ENCODE assay signal across 21 cellular contexts in genomic region chr22:36442506-36443197, GRCh38. TPM values are rescaled to one million over a fixed set of nuclear protein-coding genes. Genes with fewer than 3 reads are reported as not detected.
DNase-seq lines count a peak whose midpoint lies in the region; ATAC-seq, FAIRE-seq and TF ChIP-seq lines count a peak whose summit lies in the region.
"Had no signal": no experiment of that assay in that cellular context is flagged by ENCODE, and none has a peak within 500 bp of the region (broad histone marks: within the 10 kb centered on the region; RNA-seq: fewer than 3 reads in every experiment).

No MANE protein-coding gene starts in this region.

- H4K20me1 ChIP-seq in HepG2 (ENCODE audit: insufficient read depth, low read length) = no peaks in the 10 kb centered on the region

- no peak overlapping the region for H3K9ac ChIP-seq in HepG2 (ENCODE audit: insufficient read depth, low read depth, low read length)

- BruUV-seq in HepG2 (replicated peaks; lab: Mats Ljungman, UMichigan) = no TSS peak
- no TSS peak for BruUV-seq in Caco-2 (replicated peaks; lab: Mats Ljungman, UMichigan)

- in situ Hi-C loops in HepG2 (cut with HindIII; ENCODE audit: extremely low pct_ligation_motif_present, low pct_unique_long_range_greater_than_20kb) = no loop called here
- in situ Hi-C loops in G401 (cut with HindIII; ENCODE audit: low sequenced_read_pairs) = no loop called here

- H3K4me3 Mint-ChIP-seq in chondrocyte (ENCODE audit: unreplicated experiment) (no peak overlapping the region), osteocyte (ENCODE audit: unreplicated experiment) (no peak overlapping the region), Caco-2 (ENCODE audit: unreplicated experiment) (no peak overlapping the region)
- H3K4me3 Mint-ChIP-seq: activated T-cell treated with anti-CD3 and anti-CD28 coated beads, Interleukin-2, amount 50 U/mL, for 4 hours; T-helper 17 cell had no signal

- TF ChIP-seq EP300 in HepG2 (IDR thresholded peaks at IDR 0.05; ENCODE audit: low read depth in 2 of 2, low read length in 2 of 2) (no peak), HepG2 (CRISPR knock-in tag; IDR thresholded peaks at IDR 0.05; ENCODE audit: borderline replicate concordance) (no peak)

- H3K4me1 Mint-ChIP-seq in chondrocyte (ENCODE audit: low read depth) (peaks cover 58% of the 10 kb centered on the region), osteocyte (ENCODE audit: unreplicated experiment) (peaks cover 53% of the 10 kb centered on the region), Caco-2 (ENCODE audit: low read depth, unreplicated experiment) (peaks cover 19% of the 10 kb centered on the region)

- H2AFZ ChIP-seq in HepG2 (ENCODE audit: low read length) = no peak overlapping the region

- no peak for ATAC-seq in HepG2
- ATAC-seq in right lobe of liver = no peak
- ATAC-seq in mucosa of descending colon = peak; percentile 91
- ATAC-seq: A549; activated T-cell treated with anti-CD3 and anti-CD28 coated beads, Interleukin-2, amount 50 U/mL, for 4 hours; T-helper 17 cell had no signal

- TF ChIP-seq RAD21 in HepG2 (CRISPR knock-in tag; IDR thresholded peaks at IDR 0.05) = no peak

- no peak overlapping the region for H3K4me2 ChIP-seq in HepG2 (ENCODE audit: low read depth, low read length)
- H3K4me2 ChIP-seq: A549 had no signal

- POLR2A ChIA-PET in HepG2 (lab: Yijun Ruan, JAX) (interaction anchor here (0.6 to 3.4 kb wide), 4 partner anchors 9 to 55 kb away, joined by 3 to 14 read pairs (median 7); partner anchors contain the start of gene MYH9), Caco-2 (lab: Charles Lee) (no interaction called here)

- WGBS in HepG2 (ENCODE audit: low lambda C conversion rate) = 96% methylated on average over 4 of the region's 12 CpGs
- 60% methylated on average over 2 of the region's 12 CpGs for WGBS in right lobe of liver (ENCODE audit: insufficient coverage, low coverage, low lambda C conversion rate, missing lambda C conversion rate)

- TF ChIP-seq POLR2A in HepG2 (IDR thresholded peaks at IDR 0.05; ENCODE audit: insufficient read depth in 1 of 2, low read depth in 2 of 2, low read length in 2 of 2) = no peak
- no peak for TF ChIP-seq POLR2A in right lobe of liver (IDR thresholded peaks at IDR 0.05)

- H3K36me3 ChIP-seq in HepG2 (replicated peaks in 1 of 2; ENCODE audit: control insufficient read depth in 1 of 2, insufficient read depth in 2 of 2, low read length in 2 of 2) (no peaks in the 10 kb centered on the region), right lobe of liver (no peaks in the 10 kb centered on the region), mucosa of descending colon (ENCODE audit: low read depth) (no peaks in the 10 kb centered on the region), Caco-2 (ENCODE audit: control insufficient read depth, insufficient read depth, low read length) (no peaks in the 10 kb centered on the region)
- H3K36me3 ChIP-seq: prostate gland had no signal

- TF ChIP-seq CTCF in HepG2 (CRISPR knock-in tag; IDR thresholded peaks at IDR 0.05) (no peak), right lobe of liver (IDR thresholded peaks at IDR 0.05) (no peak), chondrocyte (IDR thresholded peaks at IDR 0.05) (no peak), mucosa of descending colon (IDR thresholded peaks at IDR 0.05) (no peak), osteocyte (IDR thresholded peaks at IDR 0.05) (no peak), Caco-2 (IDR thresholded peaks at IDR 0.05; ENCODE audit: insufficient read depth in 1 of 2, low read depth in 1 of 2, low read length in 1 of 2, severe bottlenecking in 1 of 2, unreplicated experiment in 1 of 2) (no peak)

- H3K79me2 ChIP-seq in HepG2 (ENCODE audit: insufficient read depth, low read length) = no peaks in the 10 kb centered on the region

- peaks cover 74% of the 10 kb centered on the region for H3K4me1 ChIP-seq in HepG2 (ENCODE audit: insufficient read depth, low read length)
- H3K4me1 ChIP-seq in right lobe of liver = no peaks in the 10 kb centered on the region
- H3K4me1 ChIP-seq in mucosa of descending colon (ENCODE audit: low read depth) = peaks cover 14% of the 10 kb centered on the region
- H3K4me1 ChIP-seq in Caco-2 = peaks cover 16% of the 10 kb centered on the region
- H3K4me1 ChIP-seq: prostate gland had no signal

- H3K27ac ChIP-seq in HepG2 (ENCODE audit: extremely low read length, insufficient read depth, low read length) = no peak overlapping the region
- no peak overlapping the region for H3K27ac ChIP-seq in right lobe of liver
- H3K27ac ChIP-seq: coronary artery, prostate gland, SK-N-MC had no signal

- H3K9me3 ChIP-seq in HepG2 (ENCODE audit: low read length) (no peaks in the 10 kb centered on the region), right lobe of liver (no peaks in the 10 kb centered on the region), mucosa of descending colon (no peaks in the 10 kb centered on the region), Caco-2 (no peaks in the 10 kb centered on the region)
- H3K9me3 ChIP-seq: A549, prostate gland had no signal

- H3K36me3 Mint-ChIP-seq in chondrocyte (ENCODE audit: low read depth) (no peaks in the 10 kb centered on the region), osteocyte (ENCODE audit: unreplicated experiment) (no peaks in the 10 kb centered on the region), Caco-2 (ENCODE audit: insufficient read depth, unreplicated experiment) (no peaks in the 10 kb centered on the region)
- H3K36me3 Mint-ChIP-seq: IgD-negative memory B cell had no signal

- H3K9me3 Mint-ChIP-seq in chondrocyte (ENCODE audit: low read depth) = no peaks in the 10 kb centered on the region
- no peaks in the 10 kb centered on the region for H3K9me3 Mint-ChIP-seq in osteocyte (ENCODE audit: unreplicated experiment)
- H3K9me3 Mint-ChIP-seq in Caco-2 (ENCODE audit: unreplicated experiment) = no peaks in the 10 kb centered on the region
- H3K9me3 Mint-ChIP-seq: activated T-cell treated with anti-CD3 and anti-CD28 coated beads, Interleukin-2, amount 50 U/mL, for 4 hours; IgD-negative memory B cell had no signal

- H3K27ac Mint-ChIP-seq in chondrocyte (ENCODE audit: unreplicated experiment) (peak overlapping the region; percentile 49), osteocyte (ENCODE audit: unreplicated experiment) (no peak overlapping the region), Caco-2 (ENCODE audit: unreplicated experiment) (no peak overlapping the region)
- H3K27ac Mint-ChIP-seq: T-helper 17 cell had no signal

- no peak overlapping the region for H3K4me3 ChIP-seq in HepG2 (replicated peaks in 1 of 3; ENCODE audit: insufficient read depth in 1 of 3, low read depth in 2 of 3, low read length in 3 of 3)
- H3K4me3 ChIP-seq in right lobe of liver = no peak overlapping the region
- H3K4me3 ChIP-seq in mucosa of descending colon = no peak overlapping the region
- no peak overlapping the region for H3K4me3 ChIP-seq in Caco-2 (ENCODE audit: low read depth, low read length)
- H3K4me3 ChIP-seq: A549, coronary artery, GM12878, prostate gland, SK-N-MC had no signal

- intact Hi-C loops in HepG2 (cut with micrococcal nuclease; ENCODE audit: unreplicated experiment) (no loop called here), right lobe of liver (cut with DNase I) (no loop called here), mucosa of descending colon (cut with DNase I, micrococcal nuclease) (no loop called here), Caco-2 (cut with micrococcal nuclease; ENCODE audit: unreplicated experiment) (no loop called here)

- no peak for FAIRE-seq in HepG2 (lab: Jason Lieb, UNC)
- FAIRE-seq: A549, GM12878, H54 had no signal

- DNase-seq in HepG2 (ENCODE audit: low spot score) (no peak), right lobe of liver (no peak), chondrocyte (ENCODE audit: low spot score) (no peak), mucosa of descending colon (peak; percentile 82 to 84 (median 83)), osteocyte (ENCODE audit: extremely low spot score, unreplicated experiment) (no peak), Caco-2 (no peak), G401 (ENCODE audit: low spot score) (no peak), D341Med (ENCODE audit: low spot score) (no peak)
- DNase-seq: activated CD4-positive, alpha-beta T cell treated with anti-CD3 and anti-CD28 coated beads for 4 hours; activated T-cell treated with anti-CD3 and anti-CD28 coated beads, Interleukin-2, amount 50 U/mL, for 4 hours; COR-L47; NCI-H526 treated with DMSO at 0.1 percent for 48 hours; substantia nigra; T-helper 17 cell had no signal

- H3K27me3 ChIP-seq in HepG2 (ENCODE audit: control insufficient read depth in 1 of 2, insufficient read depth in 2 of 2, low read length in 2 of 2) = no peaks in the 10 kb centered on the region; a peak in 1 of 5 replicates
- H3K27me3 ChIP-seq in right lobe of liver = no peaks in the 10 kb centered on the region
- no peaks in the 10 kb centered on the region for H3K27me3 ChIP-seq in Caco-2 (replicated peaks; ENCODE audit: control insufficient read depth, insufficient read depth, low read length)

- H3K27me3 Mint-ChIP-seq in chondrocyte (ENCODE audit: low read depth) (no peaks in the 10 kb centered on the region), osteocyte (ENCODE audit: unreplicated experiment) (no peaks in the 10 kb centered on the region), Caco-2 (ENCODE audit: insufficient read depth, unreplicated experiment) (no peaks in the 10 kb centered on the region)
- H3K27me3 Mint-ChIP-seq: IgD-negative memory B cell, T-helper 17 cell had no signal

- CTCF ChIA-PET in HepG2 (lab: Yijun Ruan, JAX; ENCODE audit: low intra/inter-chr PET ratio, low total read pairs) = no interaction called here
- CTCF ChIA-PET in Caco-2 (lab: Charles Lee) = no interaction called here

RNA-seq across cellular contexts. Expression of gene TXN2, which starts 38.8 kb away (rescaled TPM):
- total RNA-seq in HepG2 (2016; rRNA removed; fragmentation: Illumina TruSeq; extraction: Trizol) = 41.4 and 61.4 TPM in 2 replicates
- 25.1 and 26.3 TPM in 2 replicates for total RNA-seq in HepG2 (2016; cell fraction: cytosol; rRNA removed; fragmentation: Illumina TruSeq; extraction: Trizol; ENCODE audit: low read depth)
- 43.5 and 58.4 TPM in 2 replicates for total RNA-seq in HepG2 (2016; cell fraction: insoluble cytoplasmic fraction; rRNA removed; fragmentation: Illumina TruSeq; extraction: Trizol)
- 41.6 and 41.7 TPM in 2 replicates for total RNA-seq in HepG2 (2016; cell fraction: membrane; rRNA removed; fragmentation: Illumina TruSeq; extraction: Trizol)
- total RNA-seq in HepG2 (2016; cell fraction: nucleus; rRNA removed; fragmentation: Illumina TruSeq; extraction: Trizol) = 22.3 and 24.9 TPM in 2 replicates
- 109 and 110 TPM in 2 replicates for polyA plus RNA-seq in HepG2 (2011; rRNA removed)
- 154 and 163 TPM in 2 replicates for polyA plus RNA-seq in HepG2 (2011; cell fraction: cytosol; rRNA removed)
- polyA plus RNA-seq in HepG2 (2011; cell fraction: nucleus; rRNA removed) = 73.0 and 74.6 TPM in 2 replicates
- polyA plus RNA-seq in HepG2 (2012) = 58.3 and 59.9 TPM in 2 replicates
- polyA plus RNA-seq in HepG2 (2016; cell fraction: cytosol; fragmentation: Illumina TruSeq; extraction: Trizol; ENCODE audit: low read depth) = 60.8 and 72.4 TPM in 2 replicates
- polyA plus RNA-seq in HepG2 (2016; cell fraction: insoluble cytoplasmic fraction; fragmentation: Illumina TruSeq; extraction: Trizol; ENCODE audit: low read depth) = 152 and 166 TPM in 2 replicates
- polyA plus RNA-seq in HepG2 (2016; cell fraction: membrane; fragmentation: Illumina TruSeq; extraction: Trizol; ENCODE audit: low read depth) = 76.6 and 79.8 TPM in 2 replicates
- polyA plus RNA-seq in HepG2 (2016; cell fraction: nucleus; fragmentation: Illumina TruSeq; extraction: Trizol; ENCODE audit: insufficient read depth, low read depth) = 71.7 and 73.1 TPM in 2 replicates
- 73.8 and 91.5 TPM in 2 replicates for polyA minus RNA-seq in HepG2 (2011; rRNA and poly(A)+ RNA removed; ENCODE audit: low replicate concordance)
- polyA minus RNA-seq in HepG2 (2011; cell fraction: cytosol; rRNA and poly(A)+ RNA removed) = 34.7 and 35.7 TPM in 2 replicates
- 19.7 and 25.7 TPM in 2 replicates for polyA minus RNA-seq in HepG2 (2011; cell fraction: nucleus; rRNA and poly(A)+ RNA removed)
- total RNA-seq in right lobe of liver = 10 to 100 TPM; 56.0 to 94.8 (median 67.2) TPM
- total RNA-seq in chondrocyte = 45.7 to 54.9 TPM (median 48.5 TPM) in 3 replicates
- 100 to 1,000 TPM in 1 of 3 donors, 10 to 100 TPM in 2; 73.2 to 101 (median 95.8) TPM for total RNA-seq in mucosa of descending colon
- total RNA-seq in osteocyte = 67.4 and 70.0 TPM in 2 replicates
- total RNA-seq in Caco-2 (2022) = 75.8 and 77.2 TPM in 2 replicates
- total RNA-seq in G401 (2014; rRNA removed; shearing (Covaris generic)) = 96.4 and 99.4 TPM in 2 replicates

RNA-seq across cellular contexts. Expression of gene MYH9, which starts 54.9 kb away (rescaled TPM):
- 98.5 and 125 TPM in 2 replicates for total RNA-seq in HepG2 (2016; rRNA removed; fragmentation: Illumina TruSeq; extraction: Trizol)
- total RNA-seq in HepG2 (2016; cell fraction: cytosol; rRNA removed; fragmentation: Illumina TruSeq; extraction: Trizol; ENCODE audit: low read depth) = 28.5 and 28.7 TPM in 2 replicates
- 92.9 and 102 TPM in 2 replicates for total RNA-seq in HepG2 (2016; cell fraction: insoluble cytoplasmic fraction; rRNA removed; fragmentation: Illumina TruSeq; extraction: Trizol)
- total RNA-seq in HepG2 (2016; cell fraction: membrane; rRNA removed; fragmentation: Illumina TruSeq; extraction: Trizol) = 39.3 and 47.1 TPM in 2 replicates
- total RNA-seq in HepG2 (2016; cell fraction: nucleus; rRNA removed; fragmentation: Illumina TruSeq; extraction: Trizol) = 73.0 and 81.6 TPM in 2 replicates
- polyA plus RNA-seq in HepG2 (2011; rRNA removed) = 50.7 and 60.6 TPM in 2 replicates
- 31.6 and 39.3 TPM in 2 replicates for polyA plus RNA-seq in HepG2 (2011; cell fraction: cytosol; rRNA removed)
- polyA plus RNA-seq in HepG2 (2011; cell fraction: nucleus; rRNA removed) = 68.4 and 91.3 TPM in 2 replicates
- polyA plus RNA-seq in HepG2 (2012) = 88.3 and 93.4 TPM in 2 replicates
- 3.6 and 4.2 TPM in 2 replicates for polyA plus RNA-seq in HepG2 (2016; cell fraction: cytosol; fragmentation: Illumina TruSeq; extraction: Trizol; ENCODE audit: low read depth)
- polyA plus RNA-seq in HepG2 (2016; cell fraction: insoluble cytoplasmic fraction; fragmentation: Illumina TruSeq; extraction: Trizol; ENCODE audit: low read depth) = 72.0 and 110 TPM in 2 replicates
- polyA plus RNA-seq in HepG2 (2016; cell fraction: membrane; fragmentation: Illumina TruSeq; extraction: Trizol; ENCODE audit: low read depth) = 8.1 and 11.6 TPM in 2 replicates
- 106 and 113 TPM in 2 replicates for polyA plus RNA-seq in HepG2 (2016; cell fraction: nucleus; fragmentation: Illumina TruSeq; extraction: Trizol; ENCODE audit: insufficient read depth, low read depth)
- polyA minus RNA-seq in HepG2 (2011; rRNA and poly(A)+ RNA removed; ENCODE audit: low replicate concordance) = 124 and 180 TPM in 2 replicates
- 125 and 176 TPM in 2 replicates for polyA minus RNA-seq in HepG2 (2011; cell fraction: cytosol; rRNA and poly(A)+ RNA removed)
- polyA minus RNA-seq in HepG2 (2011; cell fraction: nucleus; rRNA and poly(A)+ RNA removed) = 61.9 and 97.5 TPM in 2 replicates
- total RNA-seq in right lobe of liver = 100 to 1,000 TPM; 168 to 435 (median 222) TPM
- 1,046 to 1,908 TPM (median 1,853 TPM) in 3 replicates for total RNA-seq in chondrocyte
- total RNA-seq in mucosa of descending colon = 100 to 1,000 TPM; 501 to 831 (median 599) TPM
- 938 and 1,044 TPM in 2 replicates for total RNA-seq in osteocyte
- total RNA-seq in Caco-2 (2022) = 513 and 539 TPM in 2 replicates
- 153 and 185 TPM in 2 replicates for total RNA-seq in G401 (2014; rRNA removed; shearing (Covaris generic))

Comparison
In these comparisons a context has a peak if more than half of its experiments do, and no peak if none do; other contexts are left out.
1. DNase-seq: peak in mucosa of descending colon (3 of 3); none in HepG2 (single experiment), right lobe of liver (0 of 3), chondrocyte (single experiment), osteocyte (single experiment), Caco-2 (0 of 2), G401 (single experiment) and D341Med (single experiment).